ENCODE assay signal across 5 cellular contexts in genomic region chr7:143795653-143796052, GRCh38. TPM values are rescaled to one million over a fixed set of nuclear protein-coding genes. Genes with fewer than 3 reads are reported as not detected.
"Had no signal": no experiment of that assay in that cellular context is flagged by ENCODE, and none has a peak within 500 bp of the region (broad histone marks: within the 10 kb centered on the region; RNA-seq: fewer than 3 reads in every experiment).

No MANE protein-coding gene starts in this region.

RNA-seq across cellular contexts. Expression of gene CTAGE6, which starts 38.2 kb away (rescaled TPM):
- total RNA-seq: HT-29, M059J, Right ventricle myocardium inferior, SJCRH30 had no signal
- polyA plus RNA-seq: IgD-negative memory B cell had no signal
